Comparison of ENCODE assay signal across 25 cellular contexts in the genomic region with DNA sequence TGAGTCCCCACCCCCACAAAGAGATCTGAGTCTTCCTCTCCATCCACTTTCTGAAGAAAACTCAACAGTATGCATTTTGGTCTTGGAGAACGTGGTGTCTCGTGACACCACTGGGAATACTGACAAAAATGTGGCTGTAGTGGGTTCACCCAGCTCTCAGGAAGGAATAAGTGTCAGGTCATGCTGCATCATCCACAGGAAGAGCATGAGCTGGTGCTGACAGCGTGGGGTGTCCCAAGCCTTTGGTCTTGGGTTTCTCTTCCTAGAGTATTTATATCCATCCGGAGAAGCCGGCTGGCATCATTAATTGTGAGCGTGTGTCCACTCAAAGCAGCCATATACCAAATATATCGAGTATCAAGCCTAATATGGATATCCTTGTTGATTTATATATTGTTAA. TPM values are rescaled to one million over a fixed set of nuclear protein-coding genes. Genes with fewer than 3 reads are reported as not detected.
DNase-seq lines count a peak whose midpoint lies in the region; ATAC-seq, FAIRE-seq and TF ChIP-seq lines count a peak whose summit lies in the region.
"Had no signal": no experiment of that assay in that cellular context is flagged by ENCODE, and none has a peak within 500 bp of the region (broad histone marks: within the 10 kb centered on the region; RNA-seq: fewer than 3 reads in every experiment).

No MANE protein-coding gene starts in this region.

- FAIRE-seq in HTR-8/SVneo (lab: Jason Lieb, UNC) (peak; percentile 76), endothelial cell of umbilical vein (lab: Jason Lieb, UNC) (no peak)
- FAIRE-seq: bronchial epithelial cell had no signal

- H3K27me3 Mint-ChIP-seq in CD4-positive, alpha-beta T cell, result no peaks in the 10 kb centered on the region
- H3K27me3 Mint-ChIP-seq in H9 (ENCODE audit: low read depth), result peaks cover 52% of the 10 kb centered on the region

- H3K4me3 Mint-ChIP-seq in CD4-positive, alpha-beta T cell, result no peak overlapping the region
- no peak overlapping the region for H3K4me3 Mint-ChIP-seq in H9
- H3K4me3 Mint-ChIP-seq: B cell; nephron; T-helper 1 cell treated with Interleukin-12 subunit alpha and Interleukin-12 subunit beta and Interleukin-4 antibody, amounts not matched to agents 30 μg/mL and 1 μg/mL, for 36 hours; WTC11 had no signal

- peak overlapping the region; percentile 24 for H2AFZ ChIP-seq in endothelial cell of umbilical vein (ENCODE audit: low read depth, low read length)
- no peak overlapping the region for H2AFZ ChIP-seq in H9 (ENCODE audit: low read length)

- H3K27ac Mint-ChIP-seq in CD4-positive, alpha-beta T cell, result peak overlapping the region; percentile 97
- H3K27ac Mint-ChIP-seq in H9, result no peak overlapping the region
- H3K27ac Mint-ChIP-seq: B cell; nephron; T-helper 1 cell treated with Interleukin-12 subunit alpha and Interleukin-12 subunit beta and Interleukin-4 antibody, amounts not matched to agents 30 μg/mL and 1 μg/mL, for 36 hours; WTC11 had no signal

- H3K27me3 ChIP-seq in CD4-positive, alpha-beta T cell (ENCODE audit: control insufficient read depth, insufficient read depth, low read length), result no peaks in the 10 kb centered on the region
- peaks cover 0 to 5% of the 10 kb centered on the region in 2 experiments for H3K27me3 ChIP-seq in endothelial cell of umbilical vein (ENCODE audit: control insufficient read depth in 2 of 2, insufficient read depth in 2 of 2, low read length in 2 of 2)
- no peaks in the 10 kb centered on the region for H3K27me3 ChIP-seq in gastrocnemius medialis
- H3K27me3 ChIP-seq in H9 (ENCODE audit: insufficient read depth, low read length), result no peaks in the 10 kb centered on the region; the same call in none of the 2 replicates
- H3K27me3 ChIP-seq: Peyer's patch, thyroid gland had no signal

- no peak for TF ChIP-seq CTCF in CD4-positive, alpha-beta T cell (IDR thresholded peaks at IDR 0.05)
- TF ChIP-seq CTCF in endothelial cell of umbilical vein (IDR thresholded peaks at IDR 0.05; ENCODE audit: extremely low read depth in 1 of 2, insufficient read depth in 1 of 2, low read depth in 1 of 2, low read length in 2 of 2) (no peak), gastrocnemius medialis (IDR thresholded peaks at IDR 0.05 in 4 of 5, conservative IDR thresholded peaks at IDR 0.05 in 1 of 5) (no peak), H9 (conservative IDR thresholded peaks at IDR 0.05) (no peak)

- H3K4me2 ChIP-seq in endothelial cell of umbilical vein (ENCODE audit: insufficient read depth, low read length), result no peak overlapping the region
- H3K4me2 ChIP-seq in H9 (ENCODE audit: insufficient read depth, insufficient read length, low read length), result no peak overlapping the region

- H4K91ac ChIP-seq in H9 (ENCODE audit: insufficient read length, low read depth, low read length), result no peak overlapping the region

- H3K36me3 ChIP-seq in endothelial cell of umbilical vein (ENCODE audit: control insufficient read depth in 2 of 2, extremely low read depth in 1 of 2, insufficient read depth in 2 of 2, low read length in 2 of 2), result no peaks in the 10 kb centered on the region
- H3K36me3 ChIP-seq in gastrocnemius medialis, result no peaks in the 10 kb centered on the region
- H3K36me3 ChIP-seq: Peyer's patch, thyroid gland had no signal

- no peak overlapping the region for H2BK120ac ChIP-seq in H9 (ENCODE audit: low read depth, low read length, poor library complexity, severe bottlenecking)

- no peaks in the 10 kb centered on the region for H4K20me1 ChIP-seq in endothelial cell of umbilical vein (replicated peaks; ENCODE audit: control insufficient read depth, extremely low read depth, insufficient read depth, low read length)
- H4K20me1 ChIP-seq in H9 (ENCODE audit: control insufficient read depth, insufficient read depth, insufficient read length), result peaks cover 2% of the 10 kb centered on the region

- intact Hi-C loops in CD4-positive, alpha-beta T cell (cut with DNase I, micrococcal nuclease), result loop anchor here (1.0 to 2.0 kb wide), 2 partner anchors 61 kb away; no protein-coding TSS in a partner anchor
- intact Hi-C loops in endothelial cell of umbilical vein (cut with micrococcal nuclease) (no loop called here), gastrocnemius medialis (cut with DNase I; ENCODE audit: low total_unique reads) (no loop called here)

- peaks cover 26% of the 10 kb centered on the region for H3K4me1 Mint-ChIP-seq in CD4-positive, alpha-beta T cell (ENCODE audit: low read depth)
- peaks cover 11 to 14% of the 10 kb centered on the region in 2 experiments for H3K4me1 Mint-ChIP-seq in H9

- no peak overlapping the region for H3K9ac ChIP-seq in endothelial cell of umbilical vein (replicated peaks; ENCODE audit: extremely low read depth, insufficient read depth, low read length)
- H3K9ac ChIP-seq in H9 (ENCODE audit: extremely low read depth, insufficient read length, low read length), result no peak overlapping the region

- H3K4me3 ChIP-seq in endothelial cell of umbilical vein (replicated peaks in 1 of 3; ENCODE audit: insufficient read depth in 1 of 3, low read depth in 1 of 3, low read length in 3 of 3) (no peak overlapping the region), gastrocnemius medialis (no peak overlapping the region)
- H3K4me3 ChIP-seq: Peyer's patch, thyroid gland had no signal

- no peak overlapping the region for H3K23ac ChIP-seq in H9 (ENCODE audit: insufficient read length, low read depth, low read length)

- H3K79me2 ChIP-seq in endothelial cell of umbilical vein (ENCODE audit: control insufficient read depth, insufficient read depth, low read length) (no peaks in the 10 kb centered on the region), H9 (ENCODE audit: insufficient read depth, low read length) (no peaks in the 10 kb centered on the region)

- ATAC-seq in CD4-positive, alpha-beta T cell (ENCODE audit: poor library complexity), result no peak
- ATAC-seq in gastrocnemius medialis, result peak; percentile 26 to 49
- ATAC-seq in GM21717 (IDR thresholded peaks at IDR 0.05; ENCODE audit: unreplicated experiment), result no peak
- ATAC-seq: WTC11 had no signal

- no peak overlapping the region for H2BK15ac ChIP-seq in H9 (ENCODE audit: low read depth, low read length)

- no peak for DNase-seq in CD4-positive, alpha-beta T cell
- DNase-seq in HTR-8/SVneo (ENCODE audit: insufficient read length, low spot score) (no peak), endothelial cell of umbilical vein (ENCODE audit: low read depth, low spot score) (no peak), gastrocnemius medialis (peak in 1 of 2 donors; percentile 33), H9 (no peak), NCI-H82 (lab: John Stamatoyannopoulos, UW) (no peak)
- DNase-seq in activated CD8-positive, alpha-beta memory T cell treated with anti-CD3 and anti-CD28 coated beads, Interleukin-2, amount 50 U/mL, for 48 hours, result no peak
- DNase-seq: activated CD4-positive, alpha-beta T cell treated with anti-CD3 and anti-CD28 coated beads, Interleukin-2, amount 50 U/mL, for 4 hours; activated gamma-delta T cell; foreskin melanocyte; kidney glomerular epithelial cell; mesendoderm; NCI-H1417 treated with DMSO at 0.1 percent for 48 hours; NCI-H2107; Peyer's patch; posterior cingulate gyrus; stimulated activated CD4-positive, alpha-beta T cell treated with anti-CD3 and anti-CD28 coated beads, Interleukin-2, amount 100 ng/mL, for 24 hours; stimulated activated naive CD4-positive, alpha-beta T cell treated with Interleukin-2 at 50 U/mL for 16 hours; thyroid gland had no signal

- no peaks in the 10 kb centered on the region for H3K79me1 ChIP-seq in H9 (ENCODE audit: insufficient read depth, low read depth, low read length, poor library complexity, severe bottlenecking)

- H3K23me2 ChIP-seq in H9 (ENCODE audit: insufficient read length, low read depth, low read length, poor library complexity, severe bottlenecking), result no peaks in the 10 kb centered on the region

- no peak overlapping the region for H3K14ac ChIP-seq in H9 (ENCODE audit: insufficient read depth, low read length)

- H3K9me1 ChIP-seq in endothelial cell of umbilical vein (replicated peaks; ENCODE audit: control insufficient read depth, extremely low read depth, insufficient read depth, low read length), result no peaks in the 10 kb centered on the region

- no peak overlapping the region for H3K27ac ChIP-seq in CD4-positive, alpha-beta T cell (ENCODE audit: low read depth, low read length)
- H3K27ac ChIP-seq in endothelial cell of umbilical vein (ENCODE audit: insufficient read depth, low read depth, low read length) (no peak overlapping the region), gastrocnemius medialis (no peak overlapping the region), H9 (ENCODE audit: insufficient read length, low read depth, low read length) (no peak overlapping the region)
- H3K27ac ChIP-seq: Peyer's patch, thyroid gland had no signal

- H3K56ac ChIP-seq in H9 (ENCODE audit: insufficient read length, low read depth, low read length), result no peak overlapping the region

- H3K9me3 Mint-ChIP-seq in CD4-positive, alpha-beta T cell, result no peaks in the 10 kb centered on the region
- H3K9me3 Mint-ChIP-seq in H9, result no peaks in the 10 kb centered on the region; a peak in 1 of 5 replicates
- H3K9me3 Mint-ChIP-seq: nephron; T-helper 1 cell treated with Interleukin-12 subunit alpha and Interleukin-12 subunit beta and Interleukin-4 antibody, amounts not matched to agents 30 μg/mL and 1 μg/mL, for 36 hours; WTC11 had no signal

- no peak overlapping the region for H2AK5ac ChIP-seq in H9 (ENCODE audit: insufficient read length, low read length)

- no peaks in the 10 kb centered on the region for H3K9me3 ChIP-seq in CD4-positive, alpha-beta T cell (ENCODE audit: control insufficient read depth, low read length)
- H3K9me3 ChIP-seq in endothelial cell of umbilical vein (replicated peaks; ENCODE audit: control insufficient read depth, insufficient read depth, low read length) (no peaks in the 10 kb centered on the region), gastrocnemius medialis (no peaks in the 10 kb centered on the region), H9 (ENCODE audit: control insufficient read depth, low read depth, low read length) (no peaks in the 10 kb centered on the region)
- H3K9me3 ChIP-seq: Peyer's patch, thyroid gland had no signal

- no peak overlapping the region for H2BK12ac ChIP-seq in H9 (ENCODE audit: insufficient read length, low read depth, low read length)

- no peak overlapping the region for H3T11ph ChIP-seq in H9 (ENCODE audit: low read length)

- H2BK5ac ChIP-seq in H9 (ENCODE audit: insufficient read length, low read length), result no peak overlapping the region

- H2BK20ac ChIP-seq in H9 (ENCODE audit: low read depth, low read length, poor library complexity, severe bottlenecking), result no peak overlapping the region

- H3K36me3 Mint-ChIP-seq in CD4-positive, alpha-beta T cell (ENCODE audit: low read depth), result no peaks in the 10 kb centered on the region
- no peaks in the 10 kb centered on the region for H3K36me3 Mint-ChIP-seq in H9 (ENCODE audit: insufficient read depth in 1 of 3, low read depth in 3 of 3)
- H3K36me3 Mint-ChIP-seq: WTC11 had no signal

- no peak for TF ChIP-seq POLR2A in endothelial cell of umbilical vein (IDR thresholded peaks at IDR 0.05; ENCODE audit: low read depth, low read length)
- no peak for TF ChIP-seq POLR2A in gastrocnemius medialis (IDR thresholded peaks at IDR 0.05)

- H3K4me1 ChIP-seq in endothelial cell of umbilical vein (ENCODE audit: control insufficient read depth, extremely low read depth, insufficient read depth, low read length), result peaks cover 11% of the 10 kb centered on the region
- H3K4me1 ChIP-seq in gastrocnemius medialis, result peaks cover 21 to 39% of the 10 kb centered on the region in 2 donors
- H3K4me1 ChIP-seq in H9 (ENCODE audit: insufficient read depth, low read length), result no peaks in the 10 kb centered on the region
- H3K4me1 ChIP-seq: thyroid gland had no signal

- dilution Hi-C loops in endothelial cell of umbilical vein (cut with MboI; ENCODE audit: extremely low pct_ligation_motif_present, low sequenced_read_pairs), result no loop called here

- in situ Hi-C loops in gastrocnemius medialis (cut with MboI; ENCODE audit: low sequenced_read_pairs in 4 of 4), result no loop called here

- H3K4ac ChIP-seq in H9 (ENCODE audit: low read depth, low read length), result no peak overlapping the region

- H4K5ac ChIP-seq in H9 (ENCODE audit: insufficient read length, low read depth, low read length), result no peak overlapping the region

- CTCF ChIA-PET in CD4-positive, alpha-beta T cell (lab: Charles Lee), result no interaction called here
- CTCF ChIA-PET in endothelial cell of umbilical vein (lab: Charles Lee), result interaction anchor here (0.7 kb wide), 1 partner anchor 62 kb away, joined by 3 read pairs; no protein-coding TSS in a partner anchor

- BruUV-seq in endothelial cell of umbilical vein (replicated peaks; lab: Mats Ljungman, UMichigan), result no TSS peak

- no peak overlapping the region for H4K8ac ChIP-seq in H9 (replicated peaks; ENCODE audit: insufficient read length, low read depth, low read length)

- POLR2A ChIA-PET in CD4-positive, alpha-beta T cell (lab: Charles Lee), result no interaction called here
- POLR2A ChIA-PET in endothelial cell of umbilical vein (lab: Charles Lee), result no interaction called here

- no CpG with 5 or more reads among the region's 7 CpGs for WGBS in H9 (ENCODE audit: extremely low coverage, insufficient read length, low lambda C conversion rate)

- H3K18ac ChIP-seq in H9 (ENCODE audit: insufficient read length, low read depth, low read length), result no peak overlapping the region

RNA-seq across cellular contexts. Expression of gene C17orf67, which starts 55.9 kb away (rescaled TPM):
- total RNA-seq in CD4-positive, alpha-beta T cell, result 1 to 10 TPM; 4.3 to 4.8 TPM
- total RNA-seq in endothelial cell of umbilical vein (5.6 and 5.8 TPM in 2 replicates), gastrocnemius medialis (under 1 TPM in 1 of 4 donors, not detected in 3; 0.16 TPM), H9 (2021) (0.88 and 1.0 TPM in 2 replicates)
- polyA plus RNA-seq in endothelial cell of umbilical vein, result 1.9 and 2.4 TPM in 2 replicates
- 0.71 and 0.86 TPM in 2 replicates for polyA plus RNA-seq in endothelial cell of umbilical vein (2011; cell fraction: cytosol; rRNA removed)
- 7.7 and 9.4 TPM in 2 replicates for polyA plus RNA-seq in endothelial cell of umbilical vein (2011; cell fraction: nucleus; rRNA removed)
- 1.3 and 2.1 TPM in 2 replicates for polyA plus RNA-seq in endothelial cell of umbilical vein (2012)
- polyA minus RNA-seq in endothelial cell of umbilical vein, result 1.0 and 1.4 TPM in 2 replicates
- polyA minus RNA-seq in endothelial cell of umbilical vein (2011; cell fraction: cytosol; rRNA and poly(A)+ RNA removed), result 1.1 TPM
- 1.8 and 2.4 TPM in 2 replicates for polyA minus RNA-seq in endothelial cell of umbilical vein (2011; cell fraction: nucleus; rRNA and poly(A)+ RNA removed)

RNA-seq across cellular contexts. Expression of gene DGKE, which starts 56.1 kb away (rescaled TPM):
- 10 to 100 TPM; 20.0 to 22.3 TPM for total RNA-seq in CD4-positive, alpha-beta T cell
- 20.3 and 22.9 TPM in 2 replicates for total RNA-seq in endothelial cell of umbilical vein
- 4.9 and 6.4 TPM in 2 replicates for polyA plus RNA-seq in endothelial cell of umbilical vein
- polyA plus RNA-seq in endothelial cell of umbilical vein (2011; cell fraction: cytosol; rRNA removed), result 2.0 and 2.8 TPM in 2 replicates
- 36.7 and 44.1 TPM in 2 replicates for polyA plus RNA-seq in endothelial cell of umbilical vein (2011; cell fraction: nucleus; rRNA removed)
- 5.0 and 7.9 TPM in 2 replicates for polyA plus RNA-seq in endothelial cell of umbilical vein (2012)
- polyA minus RNA-seq in endothelial cell of umbilical vein, result 11.6 and 14.3 TPM in 2 replicates
- 1.9 TPM for polyA minus RNA-seq in endothelial cell of umbilical vein (2011; cell fraction: cytosol; rRNA and poly(A)+ RNA removed)
- polyA minus RNA-seq in endothelial cell of umbilical vein (2011; cell fraction: nucleus; rRNA and poly(A)+ RNA removed), result 34.8 and 40.2 TPM in 2 replicates
- total RNA-seq in gastrocnemius medialis, result 1 to 10 TPM in 3 of 4 donors, under 1 TPM in 1; 0.53 to 3.0 (median 1.6) TPM
- 3.8 and 4.9 TPM in 2 replicates for total RNA-seq in H9 (2021)

Comparison
In these comparisons a context has a peak if more than half of its experiments do, and no peak if none do; other contexts are left out.
1. ATAC-seq: peak in gastrocnemius medialis (2 of 2); none in CD4-positive, alpha-beta T cell (single experiment) and GM21717 (single experiment).
2. intact Hi-C loops: an anchor here in CD4-positive, alpha-beta T cell (1.0 to 2.0 kb wide); none called in endothelial cell of umbilical vein and gastrocnemius medialis.